8 cellular contexts compared by ENCODE assay signal in genomic region chr10:17229717-17229966, GRCh38. TPM values are rescaled to one million over a fixed set of nuclear protein-coding genes. Genes with fewer than 3 reads are reported as not detected.
DNase-seq lines count a peak whose midpoint lies in the region; TF ChIP-seq lines count a peak whose summit lies in the region.

No MANE protein-coding gene starts in this region.

- TF ChIP-seq CTCF in Caco-2 (IDR thresholded peaks at IDR 0.05; ENCODE audit: insufficient read depth in 1 of 2, low read depth in 1 of 2, low read length in 1 of 2, severe bottlenecking in 1 of 2, unreplicated experiment in 1 of 2) (no peak), HFFc6 (IDR thresholded peaks at IDR 0.05) (no peak), ascending aorta (IDR thresholded peaks at IDR 0.05) (no peak), vagina (IDR thresholded peaks at IDR 0.05) (no peak)

- in situ Hi-C loops in G401 (cut with HindIII; ENCODE audit: low sequenced_read_pairs): no loop called here

- peak overlapping the region; percentile 10 for H3K18ac ChIP-seq in mesendoderm (ENCODE audit: low read length)

- H3K27me3 ChIP-seq in Caco-2 (replicated peaks; ENCODE audit: control insufficient read depth, insufficient read depth, low read length) (no peaks in the 10 kb centered on the region; the same call in none of the 2 replicates), ascending aorta (no peaks in the 10 kb centered on the region), mesendoderm (ENCODE audit: insufficient read depth, low read length, poor library complexity) (no peaks in the 10 kb centered on the region), vagina (no peaks in the 10 kb centered on the region)

- H2AK5ac ChIP-seq in mesendoderm (ENCODE audit: low read length): no peak overlapping the region

- H3K79me2 ChIP-seq in mesendoderm (ENCODE audit: control insufficient read depth, insufficient read depth, low read length): peaks cover 18% of the 10 kb centered on the region

- H3K56ac ChIP-seq in mesendoderm (ENCODE audit: low read length): peak overlapping the region; percentile 98

- no TSS peak for BruUV-seq in Caco-2 (replicated peaks; lab: Mats Ljungman, UMichigan)

- H3K4me1 ChIP-seq in Caco-2 (peaks cover 21% of the 10 kb centered on the region), ascending aorta (peaks cover 8 to 36% of the 10 kb centered on the region in 2 donors), mesendoderm (ENCODE audit: control insufficient read depth, low read depth, low read length) (peaks cover 8% of the 10 kb centered on the region), vagina (peaks cover 63% of the 10 kb centered on the region)

- H3K4me3 ChIP-seq in Caco-2 (ENCODE audit: low read depth, low read length) (peak overlapping the region; percentile 58), ascending aorta (peak overlapping the region; percentile 87 to 93), mesendoderm (ENCODE audit: low read length) (peak overlapping the region; percentile 97), vagina (peak overlapping the region; percentile 80 to 95)

- H3K27me3 Mint-ChIP-seq in Caco-2 (ENCODE audit: insufficient read depth, unreplicated experiment) (peaks cover 16% of the 10 kb centered on the region), HFFc6 (ENCODE audit: insufficient read depth) (peaks cover 61% of the 10 kb centered on the region)

- H3K9me3 ChIP-seq in Caco-2: no peaks in the 10 kb centered on the region
- H3K9me3 ChIP-seq in ascending aorta: no peaks in the 10 kb centered on the region
- no peaks in the 10 kb centered on the region for H3K9me3 ChIP-seq in vagina

- peak overlapping the region; percentile 59 for H3K23ac ChIP-seq in mesendoderm (ENCODE audit: low read length)

- no peaks in the 10 kb centered on the region for H3K36me3 ChIP-seq in Caco-2 (ENCODE audit: control insufficient read depth, insufficient read depth, low read length)
- H3K36me3 ChIP-seq in ascending aorta: peaks cover 39 to 53% of the 10 kb centered on the region in 2 donors
- peaks cover 9% of the 10 kb centered on the region for H3K36me3 ChIP-seq in mesendoderm (ENCODE audit: control insufficient read depth, insufficient read depth, low read length)
- H3K36me3 ChIP-seq in vagina: peaks cover 3 to 28% of the 10 kb centered on the region in 2 donors

- no peak overlapping the region for H3K4ac ChIP-seq in mesendoderm (ENCODE audit: low read depth, low read length)

- H2BK120ac ChIP-seq in mesendoderm (ENCODE audit: low read depth, low read length): no peak overlapping the region

- intact Hi-C loops in Caco-2 (cut with micrococcal nuclease; ENCODE audit: unreplicated experiment): no loop called here
- intact Hi-C loops in ascending aorta (cut with DNase I): loop anchor here (2.0 to 5.0 kb wide), 3 partner anchors 15 to 167 kb away; no protein-coding TSS in a partner anchor
- intact Hi-C loops in vagina (cut with DNase I): loop anchor here (1.0 kb wide), 1 partner anchor 28 kb away; the partner anchor contains the start of gene TRDMT1

- peaks cover 6% of the 10 kb centered on the region for H3K79me1 ChIP-seq in mesendoderm (ENCODE audit: low read length)

- no peak for TF ChIP-seq POLR2A in vagina (IDR thresholded peaks at IDR 0.05)

- H3K4me3 Mint-ChIP-seq in Caco-2 (ENCODE audit: unreplicated experiment): peak overlapping the region; percentile 78
- peak overlapping the region; percentile 100 for H3K4me3 Mint-ChIP-seq in HFFc6

- no peak overlapping the region for H4K5ac ChIP-seq in mesendoderm (ENCODE audit: low read length)

- DNase-seq in Caco-2 (peak; percentile 47 to 53), HFFc6 (no peak), ascending aorta (ENCODE audit: low spot score in 2 of 2) (no peak), mesendoderm (peak; percentile 81), vagina (ENCODE audit: extremely low spot score in 2 of 2) (peak in 1 of 2 donors; percentile 91), epidermal melanocyte (ENCODE audit: insufficient read length, low spot score) (no peak), COR-L47 (lab: John Stamatoyannopoulos, UW) (no peak), G401 (ENCODE audit: low spot score) (no peak)

- peak overlapping the region; percentile 29 for H2BK5ac ChIP-seq in mesendoderm (ENCODE audit: low read length)

- H3K27ac ChIP-seq in ascending aorta (peak overlapping the region; percentile 97 to 99), mesendoderm (ENCODE audit: low read depth, low read length) (peak overlapping the region; percentile 10), vagina (peak overlapping the region; percentile 99)

- H3K36me3 Mint-ChIP-seq in Caco-2 (ENCODE audit: insufficient read depth, unreplicated experiment) (peaks cover 16% of the 10 kb centered on the region), HFFc6 (ENCODE audit: low read depth) (peaks cover 61% of the 10 kb centered on the region)

- no peak overlapping the region for H4K8ac ChIP-seq in mesendoderm (ENCODE audit: low read depth, low read length)

- peak overlapping the region; percentile 59 for H3K4me2 ChIP-seq in mesendoderm (ENCODE audit: low read length)

- H3K9ac ChIP-seq in mesendoderm (ENCODE audit: low read length): peak overlapping the region; percentile 98

- no peaks in the 10 kb centered on the region for H3K9me3 Mint-ChIP-seq in Caco-2 (ENCODE audit: unreplicated experiment)
- H3K9me3 Mint-ChIP-seq in HFFc6: peaks cover 45% of the 10 kb centered on the region

- H3K27ac Mint-ChIP-seq in Caco-2 (ENCODE audit: unreplicated experiment): peak overlapping the region; percentile 58
- peak overlapping the region; percentile 100 for H3K27ac Mint-ChIP-seq in HFFc6

- WGBS in mesendoderm (ENCODE audit: extremely low coverage, insufficient coverage, low lambda C conversion rate): no CpG with 5 or more reads among the region's 21 CpGs

- CTCF ChIA-PET in Caco-2 (lab: Charles Lee): interaction anchor here (0.6 to 1.8 kb wide), 3 partner anchors 14 to 388 kb away, joined by 3 to 7 read pairs (median 5); no protein-coding TSS in a partner anchor

- H3K4me1 Mint-ChIP-seq in Caco-2 (ENCODE audit: low read depth, unreplicated experiment) (no peaks in the 10 kb centered on the region), HFFc6 (ENCODE audit: low read depth) (peaks cover 66% of the 10 kb centered on the region)

- POLR2A ChIA-PET in Caco-2 (lab: Charles Lee): no interaction called here

- no peak overlapping the region for H2BK15ac ChIP-seq in mesendoderm (replicated peaks; ENCODE audit: low read depth)

RNA-seq across cellular contexts. Expression of gene VIM, which starts 1.6 kb away (rescaled TPM):
- total RNA-seq in Caco-2 (2022) (50.4 and 53.7 TPM in 2 replicates), ascending aorta (6,230 TPM), vagina (2,692 TPM)
- total RNA-seq in HFFc6 (2021; fragmentation: NEBNext Ultra II Directional; extraction: Animal tissue kit (Norgen Biotek cat#: 25700)): over 10,000 TPM in 4 of 6 experiments, 1,000 to 10,000 TPM in 2; 9,623 to 12,540 (median 10,688) TPM
- polyA plus RNA-seq in mesendoderm (2013, experiment 1 of 2): 253 TPM
- polyA plus RNA-seq in mesendoderm (2013, experiment 2 of 2): 277 TPM
- total RNA-seq in G401 (2014; rRNA removed; shearing (Covaris generic)): 1,486 and 1,494 TPM in 2 replicates

RNA-seq across cellular contexts. Expression of gene TRDMT1, which starts 28.2 kb away (rescaled TPM):
- 8.6 and 11.0 TPM in 2 replicates for total RNA-seq in Caco-2 (2022)
- 10 to 100 TPM in 2 of 6 experiments, 1 to 10 TPM in 4; 6.8 to 13.0 (median 8.6) TPM for total RNA-seq in HFFc6 (2021; fragmentation: NEBNext Ultra II Directional; extraction: Animal tissue kit (Norgen Biotek cat#: 25700))
- total RNA-seq in ascending aorta: 5.7 TPM
- 10.3 TPM for polyA plus RNA-seq in mesendoderm (2013, experiment 1 of 2)
- 11.6 TPM for polyA plus RNA-seq in mesendoderm (2013, experiment 2 of 2)
- 6.1 TPM for total RNA-seq in vagina
- total RNA-seq in G401 (2014; rRNA removed; shearing (Covaris generic)): 3.2 and 6.8 TPM in 2 replicates

Comparison
In these comparisons a context has a peak if more than half of its experiments do, and no peak if none do; other contexts are left out.
1. DNase-seq: peak in Caco-2 (2 of 2) and mesendoderm (single experiment); none in HFFc6 (single experiment), ascending aorta (0 of 2), epidermal melanocyte (single experiment), COR-L47 (single experiment) and G401 (single experiment).
2. H3K27ac ChIP-seq: peak in every context shown above with its lines; median percentile 99 in vagina; 98 in ascending aorta; 10 in mesendoderm.
3. RNA of gene VIM, which starts 1.6 kb away (total RNA-seq): 9,623 to 12,540 TPM in HFFc6, 6,230 TPM in ascending aorta (single experiment), 2,692 TPM in vagina (single experiment) and 1,486 to 1,494 TPM in G401; 50.4 to 53.7 TPM in Caco-2; every median in the first group is over 10 times any median in the second.
4. Peak in every context shown above with its lines, with median percentiles within 50 percentile points of each other: H3K4me3 ChIP-seq.